In genomic region chr16:24906199-24906808, GRCh38 we compare ENCODE assay signal across 10 cellular contexts.
A peak's percentile ranks its signal among the peaks of the same experiment; 100 is the strongest.
DNase-seq lines count a peak whose midpoint lies in the region; ATAC-seq and TF ChIP-seq lines count a peak whose summit lies in the region.
"Had no signal": no experiment of that assay in that cellular context is flagged by ENCODE, and none has a peak within 500 bp of the region (broad histone marks: within the 10 kb centered on the region; RNA-seq: fewer than 3 reads in every experiment).

No MANE protein-coding gene starts in this region.

- peak; percentile 43; the same call in 1 of the 2 replicates for ATAC-seq in WTC11
- ATAC-seq in stimulated activated effector memory CD8-positive, alpha-beta T cell treated with anti-CD3 and anti-CD28 coated beads, Interleukin-12 subunit alpha, Interleukin-12 subunit beta, amount 100 ng/mL, for 72 hours: no peak
- ATAC-seq in GM19452 (IDR thresholded peaks at IDR 0.05; ENCODE audit: unreplicated experiment): no peak

- no peaks in the 10 kb centered on the region for H3K4me1 Mint-ChIP-seq in WTC11
- no peaks in the 10 kb centered on the region for H3K4me1 Mint-ChIP-seq in stimulated activated effector memory CD8-positive, alpha-beta T cell treated with anti-CD3 and anti-CD28 coated beads, Interleukin-12 subunit alpha, Interleukin-12 subunit beta, amount 100 ng/mL, for 72 hours

- TF ChIP-seq CTCF in GM12874 (IDR thresholded peaks at IDR 0.05; ENCODE audit: insufficient read depth, low read depth, low read length): peak; percentile 16; the same call in 1 of the 2 replicates
- TF ChIP-seq CTCF in WTC11 (IDR thresholded peaks at IDR 0.05): no peak; the same call in 1 of the 2 replicates

- peaks cover 4% of the 10 kb centered on the region; the same call in 1 of the 2 replicates for H3K9me3 Mint-ChIP-seq in WTC11
- no peaks in the 10 kb centered on the region for H3K9me3 Mint-ChIP-seq in stimulated activated effector memory CD8-positive, alpha-beta T cell treated with anti-CD3 and anti-CD28 coated beads, Interleukin-12 subunit alpha, Interleukin-12 subunit beta, amount 100 ng/mL, for 72 hours

- no peaks in the 10 kb centered on the region for H3K36me3 Mint-ChIP-seq in WTC11
- H3K36me3 Mint-ChIP-seq in stimulated activated effector memory CD8-positive, alpha-beta T cell treated with anti-CD3 and anti-CD28 coated beads, Interleukin-12 subunit alpha, Interleukin-12 subunit beta, amount 100 ng/mL, for 72 hours: no peaks in the 10 kb centered on the region

- H3K27me3 Mint-ChIP-seq in WTC11 (ENCODE audit: low read depth): no peaks in the 10 kb centered on the region; the same call in 1 of the 2 replicates

- DNase-seq in AG08395 (ENCODE audit: low spot score): peak; percentile 35
- DNase-seq in WTC11 (ENCODE audit: low spot score): no peak
- peak; percentile 32 for DNase-seq in iris pigment epithelial cell (ENCODE audit: low read depth)
- DNase-seq in stimulated activated effector memory CD8-positive, alpha-beta T cell treated with anti-CD3 and anti-CD28 coated beads, Interleukin-12 subunit alpha, Interleukin-12 subunit beta, amount 100 ng/mL, for 72 hours (ENCODE audit: low spot score in 2 of 2): no peak
- no peak for DNase-seq in NCI-H1417 treated with DMSO at 0.1 percent for 48 hours (lab: John Stamatoyannopoulos, UW)
- no peak for DNase-seq in activated naive CD4-positive, alpha-beta T cell treated with anti-CD3 and anti-CD28 coated beads, Interleukin-2, amount 50 U/mL, for 16 hours
- DNase-seq: esophagus squamous epithelium; stimulated activated CD4-positive, alpha-beta T cell treated with anti-CD3 and anti-CD28 coated beads, Interleukin-4, amount 100 ng/mL, for 4 hours had no signal

- H3K4me3 Mint-ChIP-seq in WTC11: no peak overlapping the region
- H3K4me3 Mint-ChIP-seq in stimulated activated effector memory CD8-positive, alpha-beta T cell treated with anti-CD3 and anti-CD28 coated beads, Interleukin-12 subunit alpha, Interleukin-12 subunit beta, amount 100 ng/mL, for 72 hours: no peak overlapping the region

- CTCF ChIA-PET in WTC11 (lab: Charles Lee): interaction anchor here (0.6 to 2.5 kb wide), 24 partner anchors 10 to 319 kb away, joined by 3 to 15 read pairs (median 5); no protein-coding TSS in a partner anchor

- H3K27ac Mint-ChIP-seq in WTC11: no peak overlapping the region
- H3K27ac Mint-ChIP-seq in stimulated activated effector memory CD8-positive, alpha-beta T cell treated with anti-CD3 and anti-CD28 coated beads, Interleukin-12 subunit alpha, Interleukin-12 subunit beta, amount 100 ng/mL, for 72 hours: no peak overlapping the region

- POLR2A ChIA-PET in WTC11 (lab: Charles Lee): interaction anchor here (1.1 kb wide), 1 partner anchor 9 kb away, joined by 4 read pairs; no protein-coding TSS in a partner anchor

TF ChIP-seq in WTC11, 78 proteins besides CTCF, POLR2A, EP300 and RAD21 (continues in another document):
- no peak for TF ChIP-seq AFF4 (CRISPR knock-in tag; IDR thresholded peaks at IDR 0.05; ENCODE audit: borderline replicate concordance)
- no peak for TF ChIP-seq STAT6 (CRISPR knock-in tag; conservative IDR thresholded peaks at IDR 0.05; ENCODE audit: low read depth)
- no peak for TF ChIP-seq SMAD4 (CRISPR knock-in tag; IDR thresholded peaks at IDR 0.05)
- TF ChIP-seq E2F1 (CRISPR knock-in tag; IDR thresholded peaks at IDR 0.05): no peak
- TF ChIP-seq ZNF396 (CRISPR knock-in tag; IDR thresholded peaks at IDR 0.05; ENCODE audit: borderline replicate concordance): no peak
- no peak for TF ChIP-seq ARID4B (CRISPR knock-in tag; IDR thresholded peaks at IDR 0.05; ENCODE audit: borderline replicate concordance)
- no peak for TF ChIP-seq USF2 (CRISPR knock-in tag; IDR thresholded peaks at IDR 0.05)

Comparison
In these comparisons a context has a peak if more than half of its experiments do, and no peak if none do; other contexts are left out.
1. DNase-seq: peak in AG08395 (single experiment) and iris pigment epithelial cell (single experiment); none in WTC11 (single experiment), stimulated activated effector memory CD8-positive, alpha-beta T cell treated with anti-CD3 and anti-CD28 coated beads, Interleukin-12 subunit alpha, Interleukin-12 subunit beta, amount 100 ng/mL, for 72 hours (0 of 2), NCI-H1417 treated with DMSO at 0.1 percent for 48 hours (single experiment) and activated naive CD4-positive, alpha-beta T cell treated with anti-CD3 and anti-CD28 coated beads, Interleukin-2, amount 50 U/mL, for 16 hours (single experiment).